ENCODE assay signal across 11 cellular contexts in genomic region chr3:108208831-108209230, GRCh38. TPM values are rescaled to one million over a fixed set of nuclear protein-coding genes. Genes with fewer than 3 reads are reported as not detected.
DNase-seq lines count a peak whose midpoint lies in the region; ATAC-seq and TF ChIP-seq lines count a peak whose summit lies in the region.
"Had no signal": no experiment of that assay in that cellular context is flagged by ENCODE, and none has a peak within 500 bp of the region (broad histone marks: within the 10 kb centered on the region; RNA-seq: fewer than 3 reads in every experiment).

No MANE protein-coding gene starts in this region.

- H3K4me3 Mint-ChIP-seq in naive B cell, result peak overlapping the region in 1 of 8 donors; percentile 44
- H3K4me3 Mint-ChIP-seq: activated T-cell treated with anti-CD3 and anti-CD28 coated beads, Interleukin-2, amount 50 U/mL, for 24 hours; H9 had no signal

- H3K27me3 ChIP-seq in Peyer's patch, result no peaks in the 10 kb centered on the region
- H3K27me3 ChIP-seq: hepatocyte had no signal

- POLR2A ChIA-PET in OCI-LY7 (lab: Charles Lee), result no interaction called here

- H3K79me2 ChIP-seq in OCI-LY7 (ENCODE audit: insufficient read depth, low read depth, low read length), result no peaks in the 10 kb centered on the region
- H3K79me2 ChIP-seq: hepatocyte had no signal

- peaks cover 35 to 63% of the 10 kb centered on the region in 2 donors for H3K36me3 Mint-ChIP-seq in naive B cell

- H3K27ac ChIP-seq in OCI-LY7 (ENCODE audit: low read depth, low read length, poor library complexity, severe bottlenecking) (no peak overlapping the region), Peyer's patch (no peak overlapping the region)
- H3K27ac ChIP-seq: hepatocyte had no signal

- peaks cover 20 to 41% (median 28%) of the 10 kb centered on the region in 3 donors for H3K4me1 Mint-ChIP-seq in naive B cell
- H3K4me1 Mint-ChIP-seq: H9 had no signal

- no peaks in the 10 kb centered on the region for H3K9me2 ChIP-seq in OCI-LY7 (ENCODE audit: insufficient read depth, low read length)

- TF ChIP-seq CTCF in OCI-LY7 (conservative IDR thresholded peaks at IDR 0.05; ENCODE audit: low read length) (no peak), Peyer's patch (IDR thresholded peaks at IDR 0.05) (no peak)

- peaks cover 0 to 5% (median 0%) of the 10 kb centered on the region in 7 donors for H3K9me3 Mint-ChIP-seq in naive B cell
- H3K9me3 Mint-ChIP-seq: activated T-cell treated with anti-CD3 and anti-CD28 coated beads, Interleukin-2, amount 50 U/mL, for 24 hours; H9 had no signal

- TF ChIP-seq POLR2A in Peyer's patch (IDR thresholded peaks at IDR 0.05), result no peak

- CTCF ChIA-PET in OCI-LY7 (lab: Charles Lee; ENCODE audit: unreplicated experiment), result no interaction called here

- H3K27ac Mint-ChIP-seq in naive B cell, result peak overlapping the region; percentile 22 to 56 (median 46)
- H3K27ac Mint-ChIP-seq: activated T-cell treated with anti-CD3 and anti-CD28 coated beads, Interleukin-2, amount 50 U/mL, for 24 hours; H9 had no signal

- H4K20me1 ChIP-seq in OCI-LY7 (ENCODE audit: insufficient read depth, low read length), result no peaks in the 10 kb centered on the region; the same call in 1 of the 2 replicates

- DNase-seq in activated CD4-positive, CD25-positive, alpha-beta regulatory T cell (lab: John Stamatoyannopoulos, UW), result no peak
- DNase-seq in naive B cell (no peak), OCI-LY7 (ENCODE audit: low spot score) (no peak), NCI-H510A (lab: John Stamatoyannopoulos, UW) (no peak), Peyer's patch (no peak)
- DNase-seq: activated T-cell treated with anti-CD3 and anti-CD28 coated beads, Interleukin-2, amount 50 U/mL, for 24 hours; H9 had no signal

- no peaks in the 10 kb centered on the region for H3K9me3 ChIP-seq in OCI-LY7 (ENCODE audit: low read length)
- no peaks in the 10 kb centered on the region for H3K9me3 ChIP-seq in Peyer's patch

- peak; percentile 48 to 72 for ATAC-seq in activated CD4-positive, CD25-positive, alpha-beta regulatory T cell treated with anti-CD3 and anti-CD28 coated beads, Interleukin-2, amount 50 U/mL, for 24 hours
- peak; percentile 93 for ATAC-seq in GM21737 (IDR thresholded peaks at IDR 0.05; ENCODE audit: unreplicated experiment)
- ATAC-seq in HG03196 (IDR thresholded peaks at IDR 0.05; ENCODE audit: unreplicated experiment), result peak; percentile 91
- peak; percentile 58 to 60 for ATAC-seq in naive B cell (ENCODE audit: low read depth in 2 of 2)

- H3K27me3 Mint-ChIP-seq in naive B cell, result no peaks in the 10 kb centered on the region
- H3K27me3 Mint-ChIP-seq: activated T-cell treated with anti-CD3 and anti-CD28 coated beads, Interleukin-2, amount 50 U/mL, for 24 hours had no signal

- BruUV-seq in OCI-LY7 (replicated peaks; lab: Mats Ljungman, UMichigan), result no TSS peak

- H2AFZ ChIP-seq in OCI-LY7 (ENCODE audit: low read length), result no peak overlapping the region
- H2AFZ ChIP-seq: hepatocyte had no signal

- no peak overlapping the region for H3K4me2 ChIP-seq in OCI-LY7 (ENCODE audit: low read length)
- H3K4me2 ChIP-seq: hepatocyte had no signal

- H3K36me3 ChIP-seq in OCI-LY7 (ENCODE audit: insufficient read depth, low read length) (peaks cover 45% of the 10 kb centered on the region), Peyer's patch (peaks cover 0 to 8% (median 0%) of the 10 kb centered on the region in 3 donors)

- H3K4me1 ChIP-seq in OCI-LY7 (ENCODE audit: insufficient read depth, low read length, poor library complexity, severe bottlenecking), result peaks cover 9% of the 10 kb centered on the region
- H3K4me1 ChIP-seq in Peyer's patch, result no peaks in the 10 kb centered on the region

- H3K4me3 ChIP-seq in OCI-LY7 (ENCODE audit: low read depth, low read length, poor library complexity, severe bottlenecking) (no peak overlapping the region), Peyer's patch (no peak overlapping the region)
- H3K4me3 ChIP-seq: hepatocyte had no signal

- intact Hi-C loops in OCI-LY7 (cut with micrococcal nuclease; ENCODE audit: unreplicated experiment), result no loop called here

RNA-seq across cellular contexts. Expression of gene IFT57, which starts 13.4 kb away (rescaled TPM):
- polyA plus RNA-seq in naive B cell (ENCODE audit: low read depth in 6 of 6), result 100 to 1,000 TPM; 160 to 239 (median 203) TPM
- 61.9 and 68.2 TPM in 2 replicates for total RNA-seq in OCI-LY7 (2014; rRNA removed; shearing (Covaris generic))
- total RNA-seq in OCI-LY7 (2022) (44.1 and 46.5 TPM in 2 replicates), Peyer's patch (10 to 100 TPM; 17.2 to 79.2 (median 38.4) TPM)
